8 cellular contexts compared by ENCODE assay signal in genomic region chr1:53945183-53945432, GRCh38. TPM values are rescaled to one million over a fixed set of nuclear protein-coding genes. Genes with fewer than 3 reads are reported as not detected.
DNase-seq lines count a peak whose midpoint lies in the region; ATAC-seq and TF ChIP-seq lines count a peak whose summit lies in the region.

No MANE protein-coding gene starts in this region.

- intact Hi-C loops in adrenal gland (cut with DNase I): loop anchor here in 1 of 2 donors (10.0 kb wide), 1 partner anchor 50 kb away; the partner anchor contains the start of gene DIO1
- intact Hi-C loops in right lobe of liver (cut with DNase I): loop anchor here in 1 of 2 donors (5.0 kb wide), 2 partner anchors 53 to 68 kb away; partner anchors contain the start of gene DIO1

- H3K4me3 Mint-ChIP-seq in activated T-cell treated with anti-CD3 and anti-CD28 coated beads, Interleukin-2, amount 50 U/mL, for 4 hours: peak overlapping the region; percentile 94

- H3K9me3 Mint-ChIP-seq in activated T-cell treated with anti-CD3 and anti-CD28 coated beads, Interleukin-2, amount 50 U/mL, for 4 hours: no peaks in the 10 kb centered on the region

- no peaks in the 10 kb centered on the region for H3K36me3 Mint-ChIP-seq in activated T-cell treated with anti-CD3 and anti-CD28 coated beads, Interleukin-2, amount 50 U/mL, for 4 hours (ENCODE audit: insufficient read depth)

- DNase-seq in activated T-cell treated with anti-CD3 and anti-CD28 coated beads, Interleukin-2, amount 50 U/mL, for 4 hours: no peak
- DNase-seq in activated T-cell treated with anti-CD3 and anti-CD28 coated beads, Interleukin-2, amount 50 U/mL, for 1 hour: no peak
- DNase-seq in adrenal gland (no peak), right lobe of liver (no peak), tibial nerve (ENCODE audit: low spot score in 2 of 2) (no peak), mesenteric fat pad (ENCODE audit: low spot score) (no peak), DMS114 treated with DMSO at 0.1 percent for 48 hours (lab: John Stamatoyannopoulos, UW; ENCODE audit: unreplicated experiment) (no peak)

- H3K36me3 ChIP-seq in adrenal gland (replicated peaks in 1 of 2): no peaks in the 10 kb centered on the region
- H3K36me3 ChIP-seq in right lobe of liver: no peaks in the 10 kb centered on the region
- H3K36me3 ChIP-seq in tibial nerve: no peaks in the 10 kb centered on the region

- no peaks in the 10 kb centered on the region for H3K27me3 Mint-ChIP-seq in activated T-cell treated with anti-CD3 and anti-CD28 coated beads, Interleukin-2, amount 50 U/mL, for 4 hours (ENCODE audit: low read depth)

- H3K4me1 ChIP-seq in adrenal gland (replicated peaks in 1 of 2) (peaks cover 13 to 38% of the 10 kb centered on the region in 2 donors), right lobe of liver (peaks cover 0 to 25% (median 0%) of the 10 kb centered on the region in 4 donors), tibial nerve (peaks cover 0 to 59% (median 18%) of the 10 kb centered on the region in 4 donors)

- H3K27me3 ChIP-seq in adrenal gland: no peaks in the 10 kb centered on the region
- H3K27me3 ChIP-seq in right lobe of liver: no peaks in the 10 kb centered on the region
- H3K27me3 ChIP-seq in tibial nerve: no peaks in the 10 kb centered on the region

- TF ChIP-seq EP300 in tibial nerve (IDR thresholded peaks at IDR 0.05): no peak

- peaks cover 37% of the 10 kb centered on the region for H3K4me1 Mint-ChIP-seq in activated T-cell treated with anti-CD3 and anti-CD28 coated beads, Interleukin-2, amount 50 U/mL, for 4 hours (ENCODE audit: low read depth)

- H3K9me3 ChIP-seq in adrenal gland (replicated peaks in 1 of 3): no peaks in the 10 kb centered on the region
- H3K9me3 ChIP-seq in right lobe of liver: no peaks in the 10 kb centered on the region
- no peaks in the 10 kb centered on the region for H3K9me3 ChIP-seq in tibial nerve

- no peak for ATAC-seq in activated T-cell treated with anti-CD3 and anti-CD28 coated beads, Interleukin-2, amount 50 U/mL, for 4 hours
- ATAC-seq in right lobe of liver (no peak), GM19023 (IDR thresholded peaks at IDR 0.05; ENCODE audit: unreplicated experiment) (no peak)

- TF ChIP-seq POLR2A in adrenal gland (IDR thresholded peaks at IDR 0.05) (no peak), right lobe of liver (IDR thresholded peaks at IDR 0.05) (no peak), tibial nerve (IDR thresholded peaks at IDR 0.05) (no peak)

- 0 to 1% (median 0%) methylated on average over 14 to 16 of the region's 16 CpGs for WGBS in adrenal gland, 4 donors
- WGBS in right lobe of liver (ENCODE audit: insufficient coverage, low coverage, low lambda C conversion rate, missing lambda C conversion rate): 0% methylated on average over 5 of the region's 16 CpGs
- 1% methylated on average over 16 of the region's 16 CpGs for WGBS in tibial nerve, 2 donors

- H3K4me3 ChIP-seq in adrenal gland (peak overlapping the region; percentile 21 to 94 (median 78)), right lobe of liver (peak overlapping the region; percentile 74 to 91 (median 90)), tibial nerve (peak overlapping the region; percentile 55 to 99 (median 92))

- peak overlapping the region; percentile 48 to 96 (median 93) for H3K27ac ChIP-seq in adrenal gland
- peak overlapping the region; percentile 52 to 83 (median 77) for H3K27ac ChIP-seq in right lobe of liver
- H3K27ac ChIP-seq in tibial nerve: peak overlapping the region; percentile 90 to 96 (median 93)

- TF ChIP-seq CTCF in adrenal gland (IDR thresholded peaks at IDR 0.05) (no peak), right lobe of liver (IDR thresholded peaks at IDR 0.05) (no peak), tibial nerve (IDR thresholded peaks at IDR 0.05) (no peak)

RNA-seq across cellular contexts. Expression of gene IFT25, which starts 0.4 kb away (rescaled TPM):
- total RNA-seq in activated T-cell treated with anti-CD3 and anti-CD28 coated beads, Interleukin-2, amount 50 U/mL, for 4 hours: 10 to 100 TPM; 26.0 to 31.5 (median 28.1) TPM
- 10 to 100 TPM in 7 of 8 donors, 1 to 10 TPM in 1; 7.2 to 37.3 (median 26.0) TPM for total RNA-seq in adrenal gland
- polyA plus RNA-seq in adrenal gland: 10 to 100 TPM; 25.5 to 39.1 (median 37.8) TPM
- total RNA-seq in right lobe of liver: 10 to 100 TPM; 11.7 to 19.3 (median 12.9) TPM
- total RNA-seq in tibial nerve: 10 to 100 TPM; 15.5 to 39.9 (median 26.8) TPM
- total RNA-seq in mesenteric fat pad: 17.2 TPM

RNA-seq across cellular contexts. Expression of gene LRRC42, which starts 1.0 kb away (rescaled TPM):
- 10 to 100 TPM; 22.6 to 23.1 (median 22.8) TPM for total RNA-seq in activated T-cell treated with anti-CD3 and anti-CD28 coated beads, Interleukin-2, amount 50 U/mL, for 4 hours
- total RNA-seq in adrenal gland (10 to 100 TPM; 20.4 to 43.4 (median 31.6) TPM), right lobe of liver (10 to 100 TPM in 4 of 6 experiments, 1 to 10 TPM in 2; 9.7 to 19.9 (median 14.8) TPM), tibial nerve (10 to 100 TPM; 26.1 to 29.5 (median 26.8) TPM), mesenteric fat pad (18.0 TPM)
- polyA plus RNA-seq in adrenal gland: 10 to 100 TPM; 15.2 to 36.6 (median 18.6) TPM

RNA-seq across cellular contexts. Expression of gene DIO1, which starts 51.1 kb away (rescaled TPM):
- not detected for total RNA-seq in activated T-cell treated with anti-CD3 and anti-CD28 coated beads, Interleukin-2, amount 50 U/mL, for 4 hours
- 1 to 10 TPM in 1 of 8 donors, under 1 TPM in 1, not detected in 6; 0.19 to 1.5 TPM for total RNA-seq in adrenal gland
- polyA plus RNA-seq in adrenal gland: under 1 TPM in 2 of 3 donors, not detected in 1; 0.03 to 0.11 TPM
- total RNA-seq in right lobe of liver: 100 to 1,000 TPM in 3 of 6 experiments, 10 to 100 TPM in 3; 27.2 to 132 (median 72.1) TPM
- total RNA-seq in tibial nerve: not detected
- not detected for total RNA-seq in mesenteric fat pad

RNA-seq across cellular contexts. Expression of gene YIPF1, which starts 55.5 kb away (rescaled TPM):
- total RNA-seq in activated T-cell treated with anti-CD3 and anti-CD28 coated beads, Interleukin-2, amount 50 U/mL, for 4 hours: 10 to 100 TPM; 12.5 to 15.4 (median 14.7) TPM
- total RNA-seq in adrenal gland: 10 to 100 TPM; 24.8 to 59.5 (median 38.9) TPM
- polyA plus RNA-seq in adrenal gland: 10 to 100 TPM; 22.2 to 55.2 (median 23.1) TPM
- 10 to 100 TPM; 20.5 to 34.5 (median 25.4) TPM for total RNA-seq in right lobe of liver
- 10 to 100 TPM; 17.8 to 31.2 (median 24.4) TPM for total RNA-seq in tibial nerve
- 22.3 TPM for total RNA-seq in mesenteric fat pad

Comparison
In these comparisons a context has a peak if more than half of its experiments do, and no peak if none do; other contexts are left out.
1. RNA of gene DIO1, which starts 51.1 kb away (total RNA-seq): 27.2 to 132 TPM in right lobe of liver; 0.19 to 1.5 TPM in adrenal gland, not detected in activated T-cell treated with anti-CD3 and anti-CD28 coated beads, Interleukin-2, amount 50 U/mL, for 4 hours, not detected in tibial nerve and not detected in mesenteric fat pad (single experiment); every median in the first group is over 10 times any median in the second.
2. Peak in every context shown above with its lines, with median percentiles within 50 percentile points of each other: H3K27ac ChIP-seq and H3K4me3 ChIP-seq.